1 cellular context compared by ENCODE assay signal in genomic region chr15:51692154-51692553, GRCh38.
TF ChIP-seq lines count a peak whose summit lies in the region.

No MANE protein-coding gene starts in this region.

TF ChIP-seq in K562, 482 proteins besides CTCF, POLR2A, EP300 and RAD21 (continued from another document and continues in another):
- TF ChIP-seq ARID3A (IDR thresholded peaks at IDR 0.05; ENCODE audit: borderline replicate concordance, low read depth, low read length) (0 out of 2 replicates have a peak, but pooled peaks have one; percentile 21), CBFA2T3 (IDR thresholded peaks at IDR 0.05) (peak; percentile 50; the same call in 1 of the 2 replicates), SRSF1 (IDR thresholded peaks at IDR 0.05; ENCODE audit: low read depth, low read length) (no peak), JUN (IDR thresholded peaks at IDR 0.05; ENCODE audit: borderline replicate concordance, low read depth, low read length) (no peak), JUN (CRISPR knock-in tag; IDR thresholded peaks at IDR 0.05; ENCODE audit: borderline replicate concordance) (no peak), STAT5A (IDR thresholded peaks at IDR 0.05; ENCODE audit: borderline replicate concordance, low read length) (peak; percentile 49), ELF1 (tag; IDR thresholded peaks at IDR 0.05) (no peak), KDM4B (IDR thresholded peaks at IDR 0.05; ENCODE audit: borderline replicate concordance in 2 of 2, low read depth in 1 of 2) (no peak), PTBP1 (IDR thresholded peaks at IDR 0.05; ENCODE audit: low read depth, low read length) (no peak), HOXB6 (CRISPR knock-in tag; IDR thresholded peaks at IDR 0.05; ENCODE audit: borderline replicate concordance) (no peak), EHMT2 (IDR thresholded peaks at IDR 0.05) (no peak), SRF (CRISPR knock-in tag; IDR thresholded peaks at IDR 0.05) (no peak), MYNN (IDR thresholded peaks at IDR 0.05) (no peak), MYNN (CRISPR knock-in tag; IDR thresholded peaks at IDR 0.05) (no peak), ZFP30 (CRISPR knock-in tag; IDR thresholded peaks at IDR 0.05; ENCODE audit: borderline replicate concordance) (no peak), KDM1A (IDR thresholded peaks at IDR 0.05) (0 out of 4 replicates have a peak, but pooled peaks of 1 of the 2 experiments have one; percentile 30), U2AF2 (optimal IDR thresholded peaks at IDR 0.05; ENCODE audit: low read depth, low read length) (no peak), ZNF133 (CRISPR knock-in tag; IDR thresholded peaks at IDR 0.05) (no peak), CHCHD3 (CRISPR knock-in tag; IDR thresholded peaks at IDR 0.05) (no peak), PHB2 (IDR thresholded peaks at IDR 0.05; ENCODE audit: low read depth) (no peak), HINFP (tag; conservative IDR thresholded peaks at IDR 0.05; ENCODE audit: low read depth) (no peak), TCF3 (CRISPR knock-in tag; IDR thresholded peaks at IDR 0.05) (peak; percentile 39), DMBX1 (CRISPR knock-in tag; IDR thresholded peaks at IDR 0.05; ENCODE audit: borderline replicate concordance) (peak; percentile 15; the same call in 1 of the 2 replicates), CREM (IDR thresholded peaks at IDR 0.05; ENCODE audit: low read depth) (no peak), ARID1B (IDR thresholded peaks at IDR 0.05) (peak; percentile 66), ERF (CRISPR knock-in tag; IDR thresholded peaks at IDR 0.05) (no peak), ZNF12 (CRISPR knock-in tag; IDR thresholded peaks at IDR 0.05) (no peak), DPF2 (IDR thresholded peaks at IDR 0.05) (peak; percentile 11; the same call in 1 of the 2 replicates), BRF1 (IDR thresholded peaks at IDR 0.05; ENCODE audit: borderline replicate concordance, extremely low read depth, insufficient read length) (no peak), HEY1 (CRISPR knock-in tag; IDR thresholded peaks at IDR 0.05; ENCODE audit: borderline replicate concordance) (no peak), MBD1 (CRISPR knock-in tag; IDR thresholded peaks at IDR 0.05) (no peak), SMAD2 (IDR thresholded peaks at IDR 0.05; ENCODE audit: low read depth, low read length) (no peak), CREBBP (IDR thresholded peaks at IDR 0.05; ENCODE audit: low read depth, low read length) (no peak), ZBTB7A (IDR thresholded peaks at IDR 0.05; ENCODE audit: borderline replicate concordance, control insufficient read depth, low read depth, low read length) (no peak), PHTF2 (CRISPR knock-in tag; IDR thresholded peaks at IDR 0.05) (no peak), RCOR1 (IDR thresholded peaks at IDR 0.05; ENCODE audit: borderline replicate concordance in 1 of 2, low read depth in 2 of 2, low read length in 2 of 2) (0 out of 4 replicates have a peak, but pooled peaks of 1 of the 2 experiments have one; percentile 27), ZNF23 (CRISPR knock-in tag; IDR thresholded peaks at IDR 0.05) (no peak), MTA2 (IDR thresholded peaks at IDR 0.05; ENCODE audit: low read depth) (no peak), DIDO1 (tag; IDR thresholded peaks at IDR 0.05; ENCODE audit: low read depth) (no peak), TCF7 (IDR thresholded peaks at IDR 0.05; ENCODE audit: borderline replicate concordance) (no peak), ZNF561 (CRISPR knock-in tag; conservative IDR thresholded peaks at IDR 0.05) (no peak), HDAC3 (IDR thresholded peaks at IDR 0.05; ENCODE audit: borderline replicate concordance, partially characterized antibody) (no peak), ARID4B (CRISPR knock-in tag; IDR thresholded peaks at IDR 0.05) (no peak), GATA2 (CRISPR knock-in tag; IDR thresholded peaks at IDR 0.05) (no peak), ASH1L (IDR thresholded peaks at IDR 0.05; ENCODE audit: borderline replicate concordance, low read depth, partially characterized antibody) (no peak), CTBP1 (IDR thresholded peaks at IDR 0.05; ENCODE audit: borderline replicate concordance) (peak; percentile 31; the same call in 1 of the 2 replicates), BACH1 (tag; IDR thresholded peaks at IDR 0.05) (0 out of 2 replicates have a peak, but pooled peaks have one; percentile 32), ZNF318 (IDR thresholded peaks at IDR 0.05; ENCODE audit: borderline replicate concordance in 1 of 2, low read depth in 1 of 2) (no peak), PRMT5 (CRISPR knock-in tag; IDR thresholded peaks at IDR 0.05) (no peak), GTF2F1 (IDR thresholded peaks at IDR 0.05; ENCODE audit: low read depth, low read length) (no peak), ZNF436 (CRISPR knock-in tag; IDR thresholded peaks at IDR 0.05) (no peak), SOX6 (IDR thresholded peaks at IDR 0.05) (peak; percentile 22; the same call in 1 of the 2 replicates), XRCC3 (IDR thresholded peaks at IDR 0.05) (no peak), ZNF589 (CRISPR knock-in tag; IDR thresholded peaks at IDR 0.05; ENCODE audit: low read depth) (no peak), ZNF232 (CRISPR knock-in tag; IDR thresholded peaks at IDR 0.05) (no peak), MCM7 (IDR thresholded peaks at IDR 0.05) (no peak), ESRRA (IDR thresholded peaks at IDR 0.05; ENCODE audit: borderline replicate concordance, low read depth) (0 out of 2 replicates have a peak, but pooled peaks have one; percentile 22)
